15 cellular contexts compared by ENCODE assay signal in genomic region chr9:122356627-122357026, GRCh38. TPM values are rescaled to one million over a fixed set of nuclear protein-coding genes. Genes with fewer than 3 reads are reported as not detected.
DNase-seq lines count a peak whose midpoint lies in the region; ATAC-seq and TF ChIP-seq lines count a peak whose summit lies in the region.
"Had no signal": no experiment of that assay in that cellular context is flagged by ENCODE, and none has a peak within 500 bp of the region (broad histone marks: within the 10 kb centered on the region; RNA-seq: fewer than 3 reads in every experiment).

No MANE protein-coding gene starts in this region.

- peaks cover 0 to 5% (median 0%) of the 10 kb centered on the region in 12 donors for H3K9me3 ChIP-seq in heart left ventricle
- H3K9me3 ChIP-seq: MG63 had no signal

- 35 to 44% (median 40%) methylated on average over 2 of the region's 2 CpGs for WGBS in heart left ventricle, 4 donors

- no peak for ATAC-seq in stimulated activated naive B cell treated with anti-CD40 and anti-IgM and Interleukin-4, amounts not matched to agents 10 μg/mL and 1 μg/mL and 100 μg/mL, for 72 hours (replicated peaks)
- no peak for ATAC-seq in heart left ventricle
- ATAC-seq: T-cell had no signal

- peaks cover 11% of the 10 kb centered on the region for H3K4me1 Mint-ChIP-seq in osteocyte (ENCODE audit: unreplicated experiment)
- peaks cover 0 to 5% of the 10 kb centered on the region in 2 donors for H3K4me1 Mint-ChIP-seq in stimulated activated naive B cell treated with anti-CD40 and anti-IgM and Interleukin-4, amounts not matched to agents 10 μg/mL and 1 μg/mL and 100 μg/mL, for 72 hours
- H3K4me1 Mint-ChIP-seq: T-cell had no signal

- intact Hi-C loops in heart left ventricle (cut with DNase I): loop anchor here in 4 of 10 donors (5.0 to 10.0 kb wide), 4 partner anchors 62 to 458 kb away; partner anchors contain the start of gene OR1K1 (in 1 of the 4)

- DNase-seq in NAMALWA (ENCODE audit: low spot score) (peak; percentile 28), cardiac fibroblast (ENCODE audit: low read depth in 2 of 2) (no peak), osteocyte (ENCODE audit: extremely low spot score, unreplicated experiment) (no peak), germinal center (ENCODE audit: low spot score) (no peak), heart left ventricle (no peak)
- DNase-seq in stimulated activated naive B cell treated with anti-CD40 and anti-IgM and Interleukin-4, amounts not matched to agents 10 μg/mL and 1 μg/mL and 100 μg/mL, for 72 hours: no peak
- DNase-seq: activated CD4-positive, alpha-beta memory T cell treated with anti-CD3 and anti-CD28 coated beads for 36 hours; activated naive CD8-positive, alpha-beta T cell treated with anti-CD3 and anti-CD28 coated beads for 36 hours; EL; MG63; NCI-H526 treated with DMSO at 0.1 percent for 48 hours; stimulated activated CD8-positive, alpha-beta memory T cell treated with anti-CD3 and anti-CD28 coated beads, Interleukin-4, amount 100 ng/mL, for 48 hours; T-cell had no signal

- H3K27ac ChIP-seq in heart left ventricle: no peak overlapping the region
- H3K27ac ChIP-seq: skin epidermis had no signal

- no peak overlapping the region for H3K4me3 Mint-ChIP-seq in osteocyte (ENCODE audit: unreplicated experiment)
- no peak overlapping the region for H3K4me3 Mint-ChIP-seq in stimulated activated naive B cell treated with anti-CD40 and anti-IgM and Interleukin-4, amounts not matched to agents 10 μg/mL and 1 μg/mL and 100 μg/mL, for 72 hours
- H3K4me3 Mint-ChIP-seq: activated CD4-positive, alpha-beta memory T cell treated with anti-CD3 and anti-CD28 coated beads for 36 hours; activated naive CD8-positive, alpha-beta T cell treated with anti-CD3 and anti-CD28 coated beads for 36 hours; T-cell had no signal

- no peaks in the 10 kb centered on the region for H3K36me3 Mint-ChIP-seq in osteocyte (ENCODE audit: unreplicated experiment)
- peaks cover 6 to 14% of the 10 kb centered on the region in 2 donors for H3K36me3 Mint-ChIP-seq in stimulated activated naive B cell treated with anti-CD40 and anti-IgM and Interleukin-4, amounts not matched to agents 10 μg/mL and 1 μg/mL and 100 μg/mL, for 72 hours
- H3K36me3 Mint-ChIP-seq: activated CD4-positive, alpha-beta memory T cell treated with anti-CD3 and anti-CD28 coated beads for 36 hours; activated naive CD8-positive, alpha-beta T cell treated with anti-CD3 and anti-CD28 coated beads for 36 hours; T-cell had no signal

- TF ChIP-seq CTCF in GM12873 (IDR thresholded peaks at IDR 0.05; ENCODE audit: insufficient read depth, low read depth, low read length, missing control alignments) (peak; percentile 43), cardiac fibroblast (IDR thresholded peaks at IDR 0.05; ENCODE audit: low read depth, low read length) (peak; percentile 55), osteocyte (IDR thresholded peaks at IDR 0.05) (peak; percentile 35), heart left ventricle (IDR thresholded peaks at IDR 0.05) (peak in 4 of 12 donors; percentile 12 to 24 (median 13))

- H3K9me3 Mint-ChIP-seq in osteocyte (ENCODE audit: unreplicated experiment): peaks cover 6% of the 10 kb centered on the region
- peaks cover 12 to 14% of the 10 kb centered on the region in 2 donors for H3K9me3 Mint-ChIP-seq in stimulated activated naive B cell treated with anti-CD40 and anti-IgM and Interleukin-4, amounts not matched to agents 10 μg/mL and 1 μg/mL and 100 μg/mL, for 72 hours

- H3K36me3 ChIP-seq in heart left ventricle: no peaks in the 10 kb centered on the region
- H3K36me3 ChIP-seq: MG63 had no signal

- peaks cover 0 to 7% (median 0%) of the 10 kb centered on the region in 12 donors for H3K4me1 ChIP-seq in heart left ventricle

- TF ChIP-seq POLR2A in heart left ventricle (IDR thresholded peaks at IDR 0.05): no peak

- H3K27me3 Mint-ChIP-seq in osteocyte (ENCODE audit: unreplicated experiment): peaks cover 7% of the 10 kb centered on the region
- H3K27me3 Mint-ChIP-seq in stimulated activated naive B cell treated with anti-CD40 and anti-IgM and Interleukin-4, amounts not matched to agents 10 μg/mL and 1 μg/mL and 100 μg/mL, for 72 hours: peaks cover 7 to 9% of the 10 kb centered on the region in 2 donors
- H3K27me3 Mint-ChIP-seq: activated naive CD8-positive, alpha-beta T cell treated with anti-CD3 and anti-CD28 coated beads for 36 hours had no signal

- H3K4me3 ChIP-seq in cardiac fibroblast (replicated peaks in 1 of 2; ENCODE audit: low read depth in 2 of 2, low read length in 2 of 2) (no peak overlapping the region), heart left ventricle (no peak overlapping the region)
- H3K4me3 ChIP-seq: MG63, skin epidermis had no signal

- no peaks in the 10 kb centered on the region for H3K27me3 ChIP-seq in heart left ventricle
- H3K27me3 ChIP-seq: MG63 had no signal

- no peak overlapping the region for H3K27ac Mint-ChIP-seq in osteocyte (ENCODE audit: unreplicated experiment)
- no peak overlapping the region for H3K27ac Mint-ChIP-seq in stimulated activated naive B cell treated with anti-CD40 and anti-IgM and Interleukin-4, amounts not matched to agents 10 μg/mL and 1 μg/mL and 100 μg/mL, for 72 hours
- H3K27ac Mint-ChIP-seq: activated CD4-positive, alpha-beta memory T cell treated with anti-CD3 and anti-CD28 coated beads for 36 hours; activated naive CD8-positive, alpha-beta T cell treated with anti-CD3 and anti-CD28 coated beads for 36 hours; T-cell had no signal

RNA-seq across cellular contexts. Expression of gene PTGS1, which starts 14.2 kb away (rescaled TPM):
- 2.5 and 3.1 TPM in 2 replicates for total RNA-seq in osteocyte
- total RNA-seq in heart left ventricle: 10 to 100 TPM in 2 of 9 donors, 1 to 10 TPM in 7; 2.0 to 24.7 (median 6.3) TPM
- 1 to 10 TPM in 1 of 2 donors, under 1 TPM in 1; 0.91 to 6.9 TPM for polyA plus RNA-seq in heart left ventricle
